ENCODE assay signal across 25 cellular contexts in the genomic region with DNA sequence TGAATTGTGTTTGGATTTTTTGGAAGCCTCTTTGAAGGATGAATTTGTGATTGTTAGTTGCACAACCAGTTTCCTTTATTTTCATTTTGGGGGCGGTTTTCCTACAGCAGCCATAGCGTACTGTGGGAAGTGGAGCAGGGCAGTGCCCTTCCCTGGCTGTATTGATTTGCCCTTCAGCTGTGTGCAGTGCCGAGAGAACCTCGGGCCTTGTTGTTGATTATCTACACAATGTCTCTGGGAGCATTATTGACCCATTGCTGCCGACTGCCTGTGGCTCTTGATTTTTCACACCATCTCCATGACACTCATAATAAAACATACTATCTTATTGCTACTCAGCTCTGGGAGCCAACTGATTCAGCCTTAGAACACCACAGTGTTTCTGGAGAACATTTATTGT.
DNase-seq lines count a peak whose midpoint lies in the region; ATAC-seq and TF ChIP-seq lines count a peak whose summit lies in the region.
"Had no signal": no experiment of that assay in that cellular context is flagged by ENCODE, and none has a peak within 500 bp of the region (broad histone marks: within the 10 kb centered on the region; RNA-seq: fewer than 3 reads in every experiment).

No MANE protein-coding gene starts in this region.

- no peak for TF ChIP-seq CTCF in prostate gland (IDR thresholded peaks at IDR 0.05)

- WGBS in prostate gland, result 83% methylated on average over 5 of the region's 5 CpGs

- no peaks in the 10 kb centered on the region for H3K36me3 ChIP-seq in prostate gland
- H3K36me3 ChIP-seq: left ventricle myocardium inferior, Peyer's patch, suprapubic skin, upper lobe of left lung had no signal

- no peaks in the 10 kb centered on the region for H3K27me3 ChIP-seq in prostate gland (replicated peaks; ENCODE audit: insufficient read depth)
- H3K27me3 ChIP-seq: Peyer's patch, suprapubic skin, upper lobe of left lung had no signal

- peaks cover 2% of the 10 kb centered on the region in 2 donors for H3K9me3 Mint-ChIP-seq in activated T-cell treated with anti-CD3 and anti-CD28 coated beads, Interleukin-2, amount 50 U/mL, for 72 hours
- H3K9me3 Mint-ChIP-seq in activated T-cell treated with anti-CD3 and anti-CD28 coated beads, Interleukin-2, amount 50 U/mL, for 24 hours, result no peaks in the 10 kb centered on the region
- H3K9me3 Mint-ChIP-seq: activated CD8-positive, alpha-beta T cell treated with anti-CD3 and anti-CD28 coated beads for 36 hours; CD14-positive monocyte; T-helper 2 cell treated with Interferon-gamma antibody and Interleukin-4, amounts not matched to agents 5 μg/mL and 100 μg/mL, for 36 hours had no signal

- no peak overlapping the region for H3K4me3 Mint-ChIP-seq in activated T-cell treated with anti-CD3 and anti-CD28 coated beads, Interleukin-2, amount 50 U/mL, for 72 hours
- no peak overlapping the region for H3K4me3 Mint-ChIP-seq in activated T-cell treated with anti-CD3 and anti-CD28 coated beads, Interleukin-2, amount 50 U/mL, for 24 hours
- H3K4me3 Mint-ChIP-seq: activated CD8-positive, alpha-beta T cell treated with anti-CD3 and anti-CD28 coated beads for 36 hours; CD14-positive monocyte; naive B cell; T-helper 2 cell treated with Interferon-gamma antibody and Interleukin-4, amounts not matched to agents 5 μg/mL and 100 μg/mL, for 36 hours had no signal

- intact Hi-C loops in prostate gland (cut with DNase I), result no loop called here

- H3K36me3 Mint-ChIP-seq in activated T-cell treated with anti-CD3 and anti-CD28 coated beads, Interleukin-2, amount 50 U/mL, for 72 hours (ENCODE audit: insufficient read depth in 2 of 2), result peaks cover 2% of the 10 kb centered on the region in 2 donors
- no peaks in the 10 kb centered on the region for H3K36me3 Mint-ChIP-seq in activated T-cell treated with anti-CD3 and anti-CD28 coated beads, Interleukin-2, amount 50 U/mL, for 24 hours (ENCODE audit: low read depth)
- H3K36me3 Mint-ChIP-seq: activated naive CD4-positive, alpha-beta T cell treated with anti-CD3 and anti-CD28 coated beads, Interleukin-2, amount 50 U/mL, for 72 hours had no signal

- no peaks in the 10 kb centered on the region for H3K4me1 ChIP-seq in prostate gland (replicated peaks)
- H3K4me1 ChIP-seq: Peyer's patch, suprapubic skin, upper lobe of left lung had no signal

- ATAC-seq in activated T-cell treated with anti-CD3 and anti-CD28 coated beads, Interleukin-2, amount 50 U/mL, for 72 hours (replicated peaks in 1 of 2), result no peak
- ATAC-seq in GM21786 (IDR thresholded peaks at IDR 0.05; ENCODE audit: unreplicated experiment), result no peak
- ATAC-seq: activated CD8-positive, alpha-beta T cell treated with anti-CD3 and anti-CD28 coated beads for 36 hours; activated naive CD4-positive, alpha-beta T cell treated with anti-CD3 and anti-CD28 coated beads, Interleukin-2, amount 50 U/mL, for 72 hours had no signal

- H3K27ac ChIP-seq in prostate gland, result no peak overlapping the region
- H3K27ac ChIP-seq: left ventricle myocardium inferior, Peyer's patch, skin epidermis, suprapubic skin, upper lobe of left lung had no signal

- H3K4me3 ChIP-seq in prostate gland, result no peak overlapping the region
- H3K4me3 ChIP-seq: left ventricle myocardium inferior, Peyer's patch, skin epidermis, suprapubic skin, upper lobe of left lung had no signal

- DNase-seq in NCI-H146 (lab: John Stamatoyannopoulos, UW) (peak; percentile 17), NCI-H146 treated with DMSO at 0.1 percent for 48 hours (lab: John Stamatoyannopoulos, UW; ENCODE audit: unreplicated experiment) (no peak), globus pallidus (ENCODE audit: low spot score) (peak; percentile 40), mucosa of gallbladder (ENCODE audit: low spot score) (peak; percentile 43), prostate gland (ENCODE audit: low spot score) (no peak)
- no peak for DNase-seq in activated T-cell treated with anti-CD3 and anti-CD28 coated beads, Interleukin-2, amount 50 U/mL, for 72 hours
- no peak for DNase-seq in activated T-cell treated with anti-CD3 and anti-CD28 coated beads, Interleukin-2, amount 50 U/mL, for 24 hours
- DNase-seq: activated CD8-positive, alpha-beta T cell treated with anti-CD3 and anti-CD28 coated beads for 36 hours; activated effector memory CD4-positive, alpha-beta T cell treated with Interleukin-2 at 50 U/mL for 16 hours; effector CD8-positive, alpha-beta T cell; EL; left ventricle myocardium inferior; naive B cell; NCI-H1930; NCI-H524 treated with DMSO at 0.1 percent for 48 hours; Peyer's patch; SIG-M5; stimulated activated naive CD4-positive, alpha-beta T cell; upper lobe of left lung had no signal

- H3K4me1 Mint-ChIP-seq in activated T-cell treated with anti-CD3 and anti-CD28 coated beads, Interleukin-2, amount 50 U/mL, for 72 hours (ENCODE audit: low read depth), result no peaks in the 10 kb centered on the region
- no peaks in the 10 kb centered on the region for H3K4me1 Mint-ChIP-seq in activated T-cell treated with anti-CD3 and anti-CD28 coated beads, Interleukin-2, amount 50 U/mL, for 24 hours (ENCODE audit: low read depth)
- H3K4me1 Mint-ChIP-seq: CD14-positive monocyte had no signal

- TF ChIP-seq POLR2A in prostate gland (IDR thresholded peaks at IDR 0.05), result no peak

- no peaks in the 10 kb centered on the region for H3K27me3 Mint-ChIP-seq in activated T-cell treated with anti-CD3 and anti-CD28 coated beads, Interleukin-2, amount 50 U/mL, for 72 hours (ENCODE audit: low read depth)
- no peaks in the 10 kb centered on the region for H3K27me3 Mint-ChIP-seq in activated T-cell treated with anti-CD3 and anti-CD28 coated beads, Interleukin-2, amount 50 U/mL, for 24 hours
- H3K27me3 Mint-ChIP-seq: activated CD8-positive, alpha-beta T cell treated with anti-CD3 and anti-CD28 coated beads for 36 hours; naive B cell had no signal

- H3K9me3 ChIP-seq in prostate gland, result no peaks in the 10 kb centered on the region
- H3K9me3 ChIP-seq: left ventricle myocardium inferior, Peyer's patch, suprapubic skin, upper lobe of left lung had no signal

- no peak overlapping the region for H3K27ac Mint-ChIP-seq in activated T-cell treated with anti-CD3 and anti-CD28 coated beads, Interleukin-2, amount 50 U/mL, for 72 hours
- no peak overlapping the region for H3K27ac Mint-ChIP-seq in activated T-cell treated with anti-CD3 and anti-CD28 coated beads, Interleukin-2, amount 50 U/mL, for 24 hours
- H3K27ac Mint-ChIP-seq: activated CD8-positive, alpha-beta T cell treated with anti-CD3 and anti-CD28 coated beads for 36 hours; activated naive CD4-positive, alpha-beta T cell treated with anti-CD3 and anti-CD28 coated beads, Interleukin-2, amount 50 U/mL, for 72 hours; CD14-positive monocyte; naive B cell; T-helper 2 cell treated with Interferon-gamma antibody and Interleukin-4, amounts not matched to agents 5 μg/mL and 100 μg/mL, for 36 hours had no signal

Comparison
In these comparisons a context has a peak if more than half of its experiments do, and no peak if none do; other contexts are left out.
1. DNase-seq: peak in NCI-H146 (single experiment), globus pallidus (single experiment) and mucosa of gallbladder (single experiment); none in NCI-H146 treated with DMSO at 0.1 percent for 48 hours (single experiment), prostate gland (single experiment), activated T-cell treated with anti-CD3 and anti-CD28 coated beads, Interleukin-2, amount 50 U/mL, for 72 hours (0 of 2) and activated T-cell treated with anti-CD3 and anti-CD28 coated beads, Interleukin-2, amount 50 U/mL, for 24 hours (single experiment).